ENCODE assay signal across 8 cellular contexts in the genomic region with DNA sequence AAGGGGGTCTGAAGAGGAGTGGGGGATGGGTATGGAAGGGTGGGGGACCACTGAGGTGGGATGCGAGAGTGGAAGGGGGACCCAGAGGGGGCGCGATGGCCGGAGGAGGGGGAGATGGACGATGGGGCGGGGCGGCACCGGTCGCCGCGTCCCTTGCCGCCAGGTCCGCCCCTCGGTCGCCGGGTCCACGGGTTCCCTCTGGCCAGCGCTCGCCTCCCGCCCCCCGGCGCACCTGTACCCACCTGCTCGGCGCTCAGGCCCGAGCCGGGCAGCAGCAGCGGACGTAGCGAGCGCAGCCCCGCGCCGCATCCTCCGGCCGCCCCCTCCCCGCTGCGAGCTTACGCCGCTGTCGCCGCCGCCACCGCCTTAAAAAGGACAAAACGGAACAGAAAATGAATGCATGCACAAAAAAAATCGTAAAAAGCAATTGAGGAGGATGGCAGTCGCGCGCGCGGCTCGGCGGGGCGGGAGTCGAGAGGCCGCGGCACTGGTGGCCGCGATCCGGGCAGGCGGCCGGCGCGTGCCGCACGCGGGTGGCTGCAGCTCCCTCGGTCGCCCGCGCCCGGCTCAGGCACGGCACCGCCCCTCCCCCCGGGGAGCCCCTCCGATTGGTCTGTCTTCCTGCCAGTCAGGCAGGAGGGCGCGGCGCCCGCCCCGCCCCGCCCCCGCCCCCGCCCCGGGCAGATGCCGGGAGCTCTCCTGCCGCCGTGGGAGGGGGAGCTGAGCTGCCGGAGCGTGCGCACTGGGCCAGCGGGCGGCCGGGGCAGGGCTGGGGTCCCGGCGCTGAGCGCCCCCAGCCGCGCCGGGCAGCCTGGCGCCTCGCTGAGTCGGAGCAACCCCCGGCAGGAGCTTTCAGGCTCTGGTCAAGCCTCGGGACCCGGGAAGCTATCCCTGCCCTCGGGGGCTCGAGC. TPM values are rescaled to one million over a fixed set of nuclear protein-coding genes. Genes with fewer than 3 reads are reported as not detected.
A peak's percentile ranks its signal among the peaks of the same experiment; 100 is the strongest.
DNase-seq lines count a peak whose midpoint lies in the region; ATAC-seq lines count a peak whose summit lies in the region.

Gene JAKMIP1, minus strand, starts transcription at position 539 of the 911 bp plus-strand sequence. CDS start 87,699 bp downstream, outside the sequence.

- H3K4me3 ChIP-seq in Jurkat, Clone E6-1 (ENCODE audit: low read length): peak within 1 kb of the TSS; percentile 82

- H3K36me3 Mint-ChIP-seq in central memory CD8-positive, alpha-beta T cell (ENCODE audit: insufficient read depth): peaks cover 23% of the 10 kb centered on the region

- H3K9me3 Mint-ChIP-seq in central memory CD8-positive, alpha-beta T cell: peaks cover 10% of the 10 kb centered on the region

- peaks cover 48% of the 10 kb centered on the region for H3K4me1 Mint-ChIP-seq in central memory CD8-positive, alpha-beta T cell

- peak within 1 kb of the TSS; percentile 99 for H3K27ac Mint-ChIP-seq in central memory CD8-positive, alpha-beta T cell (ENCODE audit: low read depth)

- peak within 1 kb of the TSS; percentile 91 for H3K4me3 Mint-ChIP-seq in central memory CD8-positive, alpha-beta T cell

- intact Hi-C loops in left colon (cut with DNase I, micrococcal nuclease): no loop called here

- DNase-seq in ELF-1 (ENCODE audit: low read depth, low spot score) (peak; percentile 54), left colon (peak; percentile 57 to 71), RKO (ENCODE audit: low spot score) (no peak)
- peak; percentile 73 for DNase-seq in Jurkat, Clone E6-1 (ENCODE audit: low read depth, low spot score)
- peak; percentile 75 for DNase-seq in activated CD4-positive, CD25-positive, alpha-beta regulatory T cell treated with anti-CD3 and anti-CD28 coated beads, Interleukin-2, amount 50 U/mL, for 16 hours (ENCODE audit: low read depth, low spot score)
- DNase-seq in central memory CD8-positive, alpha-beta T cell (ENCODE audit: low spot score in 2 of 2): peak; percentile 83
- peak; percentile 88 for DNase-seq in stimulated activated CD4-positive, alpha-beta T cell treated with anti-CD3 and anti-CD28 coated beads, Interleukin-4, amount 100 ng/mL, for 24 hours

- peak; percentile 77 for ATAC-seq in GM21529 (IDR thresholded peaks at IDR 0.05; ENCODE audit: unreplicated experiment)
- ATAC-seq in central memory CD8-positive, alpha-beta T cell (replicated peaks; ENCODE audit: extremely low read depth, poor library complexity, severe bottlenecking): peak; percentile 34
- ATAC-seq in left colon: peak; percentile 92

- H3K27me3 Mint-ChIP-seq in central memory CD8-positive, alpha-beta T cell: no peaks in the 10 kb centered on the region

RNA-seq across cellular contexts. Expression of gene JAKMIP1, which starts in this region (rescaled TPM):
- 24.4 TPM for polyA plus RNA-seq in Jurkat, Clone E6-1 (2012; ENCODE audit: insufficient read depth, insufficient read length)
- total RNA-seq in left colon: under 1 TPM; 0.37 to 0.42 TPM

Comparison
In these comparisons a context has a peak if more than half of its experiments do, and no peak if none do; other contexts are left out.
1. Peak in DNase-seq and ATAC-seq in left colon; RNA of the gene not detected or under 1 TPM.
2. ATAC-seq: peak in every context shown above with its lines; median percentile 92 in left colon; 77 in GM21529; 34 in central memory CD8-positive, alpha-beta T cell.